8 cellular contexts compared by ENCODE assay signal in the genomic region with DNA sequence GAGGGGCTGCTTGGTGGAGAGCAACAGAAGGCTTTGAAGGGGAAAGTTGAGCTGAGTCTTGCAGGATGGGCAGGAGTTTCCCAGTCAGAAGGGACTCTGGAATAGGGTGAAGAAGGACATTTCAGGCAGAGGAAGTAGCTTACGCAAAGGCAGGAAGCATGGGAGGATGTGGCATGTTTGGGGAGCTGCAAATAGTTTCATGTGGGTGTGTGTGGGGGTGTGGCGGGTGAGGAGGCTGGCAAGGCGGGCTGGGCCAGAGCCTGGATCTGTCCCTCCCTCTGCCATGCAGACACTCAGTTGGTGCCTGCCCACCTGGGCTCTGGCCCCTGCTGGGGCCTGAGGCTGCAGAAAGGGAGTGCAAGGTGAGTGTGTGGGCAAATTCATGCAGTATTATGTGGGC.
DNase-seq lines count a peak whose midpoint lies in the region; ATAC-seq and TF ChIP-seq lines count a peak whose summit lies in the region.

No MANE protein-coding gene starts in this region.

- peak; percentile 24 for ATAC-seq in HG02759 (IDR thresholded peaks at IDR 0.05; ENCODE audit: unreplicated experiment)

- no peaks in the 10 kb centered on the region for H3K9me3 ChIP-seq in effector memory CD4-positive, alpha-beta T cell (ENCODE audit: control insufficient read depth, low read length)

- H3K4me1 ChIP-seq in effector memory CD4-positive, alpha-beta T cell (ENCODE audit: control insufficient read depth, insufficient read depth, low read length, poor library complexity, severe bottlenecking), result peaks cover 73% of the 10 kb centered on the region

- no peaks in the 10 kb centered on the region for H3K27me3 ChIP-seq in effector memory CD4-positive, alpha-beta T cell (replicated peaks; ENCODE audit: control insufficient read depth, insufficient read depth, low read length, poor library complexity, severe bottlenecking)

- H3K36me3 ChIP-seq in effector memory CD4-positive, alpha-beta T cell (ENCODE audit: control insufficient read depth, insufficient read depth, low read length), result peaks cover 7% of the 10 kb centered on the region

- H3K4me3 ChIP-seq in effector memory CD4-positive, alpha-beta T cell (ENCODE audit: insufficient read depth, low read depth, low read length, poor library complexity, severe bottlenecking), result peak overlapping the region; percentile 35
- H3K4me3 ChIP-seq in coronary artery, result no peak overlapping the region

- TF ChIP-seq CTCF in coronary artery (IDR thresholded peaks at IDR 0.05), result no peak

- DNase-seq in T-helper 9 cell (peak; percentile 37), pons (ENCODE audit: low spot score) (peak; percentile 41), NCI-H1105 treated with DMSO at 0.1 percent for 48 hours (lab: John Stamatoyannopoulos, UW) (no peak), COLO829 (ENCODE audit: low spot score) (no peak), coronary artery (ENCODE audit: low spot score) (no peak)
- peak; percentile 24 to 38 (median 29) for DNase-seq in effector memory CD4-positive, alpha-beta T cell
- no peak for DNase-seq in activated CD4-positive, CD25-positive, alpha-beta regulatory T cell (lab: John Stamatoyannopoulos, UW)

- H3K27ac ChIP-seq in effector memory CD4-positive, alpha-beta T cell (ENCODE audit: insufficient read depth, low read length, poor library complexity, severe bottlenecking), result peak overlapping the region; percentile 55
- no peak overlapping the region for H3K27ac ChIP-seq in coronary artery

Comparison
In these comparisons a context has a peak if more than half of its experiments do, and no peak if none do; other contexts are left out.
1. DNase-seq: peak in T-helper 9 cell (single experiment), effector memory CD4-positive, alpha-beta T cell (3 of 3) and pons (single experiment); none in NCI-H1105 treated with DMSO at 0.1 percent for 48 hours (single experiment), activated CD4-positive, CD25-positive, alpha-beta regulatory T cell (0 of 4), COLO829 (single experiment) and coronary artery (single experiment).